In the genomic region with DNA sequence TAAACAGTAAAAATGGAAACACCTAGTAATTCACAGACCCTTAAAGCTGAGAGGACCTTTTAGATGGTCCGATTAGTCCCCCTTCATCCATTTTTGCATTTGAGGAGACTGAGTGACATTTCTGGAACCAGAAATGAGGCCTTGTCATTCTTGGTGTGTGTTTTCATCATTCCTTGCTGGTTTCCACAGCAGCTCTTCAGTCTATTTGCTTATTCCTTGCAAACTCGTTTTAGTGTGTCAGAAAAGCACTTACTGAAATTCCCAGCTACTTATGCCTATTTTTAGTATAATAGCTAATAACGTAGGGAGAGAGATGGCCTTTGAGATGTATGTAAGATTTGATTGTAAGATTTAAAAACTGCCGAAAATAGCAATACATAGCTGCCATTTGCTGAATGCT, we compare ENCODE assay signal across 24 cellular contexts.
"Had no signal": no experiment of that assay in that cellular context is flagged by ENCODE, and none has a peak within 500 bp of the region (broad histone marks: within the 10 kb centered on the region; RNA-seq: fewer than 3 reads in every experiment).

No MANE protein-coding gene starts in this region.

- H3K27ac ChIP-seq: colonic mucosa, epithelial cell of prostate, prostate gland, right lobe of liver had no signal

- H3K27me3 ChIP-seq: colonic mucosa, heart right ventricle, right lobe of liver had no signal

- H3K4me1 ChIP-seq: colonic mucosa, prostate gland, right lobe of liver had no signal

- H3K4me3 ChIP-seq: colonic mucosa, heart right ventricle, prostate gland, right lobe of liver had no signal

- DNase-seq: colonic mucosa; effector CD8-positive, alpha-beta T cell; endodermal cell; foreskin fibroblast; glutamatergic neuron; heart right ventricle; hippocampal formation; islet precursor cell; kidney glomerular epithelial cell; left colon; mammary epithelial cell; mesendoderm; midbrain; naive thymus-derived CD4-positive, alpha-beta T cell; nucleus accumbens; right lobe of liver; small intestine; stimulated activated CD4-positive, alpha-beta T cell treated with anti-CD3 and anti-CD28 coated beads, Interleukin-15, amount 100 ng/mL, for 24 hours; stimulated activated CD4-positive, alpha-beta T cell treated with anti-CD3 and anti-CD28 coated beads, Interleukin-2, amount 100 ng/mL, for 48 hours; stimulated activated naive B cell treated with anti-CD40 and anti-IgM and Interleukin-4, amounts not matched to agents 10 μg/mL and 1 μg/mL and 100 μg/mL, for 72 hours; trophoblast cell had no signal

- ATAC-seq: esophagus mucosa; left colon; naive thymus-derived CD4-positive, alpha-beta T cell; stimulated activated naive B cell treated with anti-CD40 and anti-IgM and Interleukin-4, amounts not matched to agents 10 μg/mL and 1 μg/mL and 100 μg/mL, for 72 hours had no signal

- H3K9me3 ChIP-seq: colonic mucosa, heart right ventricle, prostate gland, right lobe of liver had no signal

- H3K36me3 ChIP-seq: colonic mucosa, prostate gland had no signal
